In genomic region chr3:70211274-70211673, GRCh38 we compare ENCODE assay signal across 3 cellular contexts.
DNase-seq lines count a peak whose midpoint lies in the region; ATAC-seq, FAIRE-seq and TF ChIP-seq lines count a peak whose summit lies in the region.
"Not testable (repeated sequence)": the region's sequence is repeated elsewhere in the genome, so short reads cannot be mapped to it uniquely, and the experiment has no call there.

No MANE protein-coding gene starts in this region.

- H3K4me2 ChIP-seq in HepG2 (ENCODE audit: low read depth, low read length) = not testable (repeated sequence)

- TF ChIP-seq EP300 in HepG2 (IDR thresholded peaks at IDR 0.05; ENCODE audit: low read depth in 2 of 2, low read length in 2 of 2); HepG2 (CRISPR knock-in tag; IDR thresholded peaks at IDR 0.05; ENCODE audit: borderline replicate concordance): not testable (repeated sequence)

- H4K20me1 ChIP-seq in HepG2 (ENCODE audit: insufficient read depth, low read length) = not testable (repeated sequence)

- intact Hi-C loops in HepG2 (cut with micrococcal nuclease; ENCODE audit: unreplicated experiment) = not testable (repeated sequence)

- H3K27me3 ChIP-seq in HepG2 (ENCODE audit: control insufficient read depth in 1 of 2, insufficient read depth in 2 of 2, low read length in 2 of 2) = not testable (repeated sequence)

- not testable (repeated sequence) for H3K9me3 ChIP-seq in HepG2 (ENCODE audit: low read length)

- ATAC-seq in WTC11, HepG2: not testable (repeated sequence)

- FAIRE-seq in HTR-8/SVneo (lab: Jason Lieb, UNC) = peak; percentile 46
- FAIRE-seq in HepG2 (lab: Jason Lieb, UNC) = not testable (repeated sequence)

- not testable (repeated sequence) for H3K4me3 ChIP-seq in HepG2 (replicated peaks in 1 of 3; ENCODE audit: insufficient read depth in 1 of 3, low read depth in 2 of 3, low read length in 3 of 3)

- H3K27ac Mint-ChIP-seq in WTC11 = not testable (repeated sequence)

- CTCF ChIA-PET in WTC11 (lab: Charles Lee); HepG2 (lab: Yijun Ruan, JAX; ENCODE audit: low intra/inter-chr PET ratio, low total read pairs): not testable (repeated sequence)

- H2AFZ ChIP-seq in HepG2 (ENCODE audit: low read length) = not testable (repeated sequence)

- H3K36me3 ChIP-seq in HepG2 (replicated peaks in 1 of 2; ENCODE audit: control insufficient read depth in 1 of 2, insufficient read depth in 2 of 2, low read length in 2 of 2) = not testable (repeated sequence)

- not testable (repeated sequence) for BruUV-seq in HepG2 (replicated peaks; lab: Mats Ljungman, UMichigan)

- not testable (repeated sequence) for H3K4me3 Mint-ChIP-seq in WTC11

- TF ChIP-seq POLR2A in HepG2 (IDR thresholded peaks at IDR 0.05; ENCODE audit: insufficient read depth in 1 of 2, low read depth in 2 of 2, low read length in 2 of 2) = not testable (repeated sequence)

- not testable (repeated sequence) for H3K36me3 Mint-ChIP-seq in WTC11

- in situ Hi-C loops in HepG2 (cut with HindIII; ENCODE audit: extremely low pct_ligation_motif_present, low pct_unique_long_range_greater_than_20kb) = not testable (repeated sequence)

- DNase-seq in HTR-8/SVneo (ENCODE audit: insufficient read length, low spot score); WTC11 (ENCODE audit: low spot score); HepG2 (ENCODE audit: low spot score): not testable (repeated sequence)

- H3K27ac ChIP-seq in HepG2 (ENCODE audit: extremely low read length, insufficient read depth, low read length) = not testable (repeated sequence)

- not testable (repeated sequence) for TF ChIP-seq RAD21 in HepG2 (CRISPR knock-in tag; IDR thresholded peaks at IDR 0.05)

- POLR2A ChIA-PET in WTC11 (lab: Charles Lee); HepG2 (lab: Yijun Ruan, JAX): not testable (repeated sequence)

- not testable (repeated sequence) for TF ChIP-seq CTCF in WTC11 (IDR thresholded peaks at IDR 0.05); HepG2 (CRISPR knock-in tag; IDR thresholded peaks at IDR 0.05)

- not testable (repeated sequence) for H3K79me2 ChIP-seq in HepG2 (ENCODE audit: insufficient read depth, low read length)

- H3K9me3 Mint-ChIP-seq in WTC11 = not testable (repeated sequence)

- H3K4me1 ChIP-seq in HepG2 (ENCODE audit: insufficient read depth, low read length) = not testable (repeated sequence)

- H3K4me1 Mint-ChIP-seq in WTC11 = not testable (repeated sequence)

- H3K27me3 Mint-ChIP-seq in WTC11 (ENCODE audit: low read depth) = not testable (repeated sequence)

- H3K9ac ChIP-seq in HepG2 (ENCODE audit: insufficient read depth, low read depth, low read length) = not testable (repeated sequence)

TF ChIP-seq in WTC11, 78 proteins besides CTCF, POLR2A, EP300 and RAD21:
- 0 out of 2 replicates have a peak, but pooled peaks have one; percentile 31 for TF ChIP-seq ZNF512 (CRISPR knock-in tag; IDR thresholded peaks at IDR 0.05; ENCODE audit: borderline replicate concordance)

TF ChIP-seq in HepG2, 621 proteins besides CTCF, POLR2A, EP300 and RAD21:
- TF ChIP-seq PCBP2 (optimal IDR thresholded peaks at IDR 0.05; ENCODE audit: low read depth, low read length, poor library complexity, severe bottlenecking) (peak; percentile 72), HNRNPK (IDR thresholded peaks at IDR 0.05; ENCODE audit: low read depth, low read length, poor library complexity, severe bottlenecking) (peak; percentile 80), PCBP1 (IDR thresholded peaks at IDR 0.05; ENCODE audit: borderline replicate concordance, low read depth, low read length) (peak; percentile 86)
TF ChIP-seq in HepG2: peak in this region for 3; not testable (repeated sequence) for 618.
